Comparison of ENCODE assay signal across 22 cellular contexts in genomic region chr6:18326001-18326400, GRCh38.
"Had no signal": no experiment of that assay in that cellular context is flagged by ENCODE, and none has a peak within 500 bp of the region (broad histone marks: within the 10 kb centered on the region; RNA-seq: fewer than 3 reads in every experiment).

No MANE protein-coding gene starts in this region.

- H3K36me3 Mint-ChIP-seq: naive thymus-derived CD8-positive, alpha-beta T cell had no signal

- H3K9me3 ChIP-seq: prostate gland, tibial artery, uterus had no signal

- H3K27ac Mint-ChIP-seq: activated CD4-positive, alpha-beta memory T cell treated with anti-CD3 and anti-CD28 coated beads, Interleukin-2, amount 10 ng/mL, durations not matched to agents 7 days and 5 days; activated CD4-positive, alpha-beta T cell treated with anti-CD3 and anti-CD28 coated beads for 36 hours; activated T-cell treated with anti-CD3 and anti-CD28 coated beads, Interleukin-2, amount 50 U/mL, for 24 hours; endodermal cell; naive thymus-derived CD8-positive, alpha-beta T cell; T-helper 1 cell treated with Interleukin-12 subunit alpha and Interleukin-12 subunit beta and Interleukin-4 antibody, amounts not matched to agents 30 μg/mL and 1 μg/mL, for 36 hours had no signal

- H3K27ac ChIP-seq: cardiac muscle cell, dorsolateral prefrontal cortex, tibial artery, uterus, WERI-Rb-1 had no signal

- H3K4me1 ChIP-seq: prostate gland, uterus had no signal

- H3K4me3 ChIP-seq: cardiac muscle cell, dorsolateral prefrontal cortex, prostate gland, tibial artery, uterus had no signal

- ATAC-seq: activated CD4-positive, alpha-beta T cell treated with anti-CD3 and anti-CD28 coated beads for 36 hours; esophagus mucosa; left ventricle myocardium superior; naive thymus-derived CD8-positive, alpha-beta T cell; right cardiac atrium had no signal

- DNase-seq: activated CD4-positive, alpha-beta memory T cell treated with anti-CD3 and anti-CD28 coated beads, Interleukin-2, amount 10 ng/mL, durations not matched to agents 7 days and 5 days; activated CD4-positive, alpha-beta T cell treated with anti-CD3 and anti-CD28 coated beads for 36 hours; activated effector memory CD4-positive, alpha-beta T cell treated with Interleukin-2 at 50 U/mL for 16 hours; activated naive CD4-positive, alpha-beta T cell treated with anti-CD3 and anti-CD28 coated beads, Interleukin-2, amount 50 U/mL, for 16 hours; activated T-cell treated with anti-CD3 and anti-CD28 coated beads, Interleukin-2, amount 50 U/mL, for 24 hours; dorsolateral prefrontal cortex; endodermal cell; hypothalamus; kidney glomerular epithelial cell; left ventricle myocardium superior; mesenchymal stem cell; naive thymus-derived CD8-positive, alpha-beta T cell; right cardiac atrium; small intestine; tibial artery; uterus; WERI-Rb-1 had no signal

- FAIRE-seq: astrocyte, small intestine had no signal

- H3K4me3 Mint-ChIP-seq: activated CD4-positive, alpha-beta memory T cell treated with anti-CD3 and anti-CD28 coated beads, Interleukin-2, amount 10 ng/mL, durations not matched to agents 7 days and 5 days; activated CD4-positive, alpha-beta T cell treated with anti-CD3 and anti-CD28 coated beads for 36 hours; activated T-cell treated with anti-CD3 and anti-CD28 coated beads, Interleukin-2, amount 50 U/mL, for 24 hours; endodermal cell; naive thymus-derived CD8-positive, alpha-beta T cell; T-helper 1 cell treated with Interleukin-12 subunit alpha and Interleukin-12 subunit beta and Interleukin-4 antibody, amounts not matched to agents 30 μg/mL and 1 μg/mL, for 36 hours had no signal

- H3K36me3 ChIP-seq: cardiac muscle cell, prostate gland, tibial artery, uterus, WERI-Rb-1 had no signal

- H3K9me3 Mint-ChIP-seq: activated CD4-positive, alpha-beta memory T cell treated with anti-CD3 and anti-CD28 coated beads, Interleukin-2, amount 10 ng/mL, durations not matched to agents 7 days and 5 days; activated T-cell treated with anti-CD3 and anti-CD28 coated beads, Interleukin-2, amount 50 U/mL, for 24 hours; endodermal cell; naive thymus-derived CD8-positive, alpha-beta T cell; T-helper 1 cell treated with Interleukin-12 subunit alpha and Interleukin-12 subunit beta and Interleukin-4 antibody, amounts not matched to agents 30 μg/mL and 1 μg/mL, for 36 hours had no signal

- H3K27me3 ChIP-seq: cardiac muscle cell, dorsolateral prefrontal cortex, tibial artery, uterus had no signal
